2 cellular contexts compared by ENCODE assay signal in the genomic region with DNA sequence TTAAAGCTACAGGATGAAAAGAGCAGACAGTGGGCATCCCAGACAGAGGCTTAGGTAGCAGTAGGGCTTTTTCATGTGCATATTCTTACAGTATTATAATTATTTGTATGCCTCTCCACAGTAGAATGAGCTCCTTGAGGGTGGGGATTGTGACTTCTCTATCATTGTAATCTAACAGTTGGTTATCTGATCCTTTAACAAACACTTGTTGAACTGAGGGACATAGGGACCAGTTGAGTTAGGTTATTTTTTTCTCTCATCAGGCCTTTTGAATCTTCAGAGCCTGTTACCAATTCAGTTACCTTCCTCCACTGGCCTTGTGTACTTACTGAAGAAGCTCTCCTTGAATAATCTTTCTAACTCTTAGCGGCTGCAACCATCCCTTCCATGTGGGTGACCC.
TF ChIP-seq lines count a peak whose summit lies in the region.

No MANE protein-coding gene starts in this region.

TF ChIP-seq in SK-N-SH, 30 proteins besides CTCF, POLR2A, EP300 and RAD21 (continued from another document):
- TF ChIP-seq, protein P1, sequence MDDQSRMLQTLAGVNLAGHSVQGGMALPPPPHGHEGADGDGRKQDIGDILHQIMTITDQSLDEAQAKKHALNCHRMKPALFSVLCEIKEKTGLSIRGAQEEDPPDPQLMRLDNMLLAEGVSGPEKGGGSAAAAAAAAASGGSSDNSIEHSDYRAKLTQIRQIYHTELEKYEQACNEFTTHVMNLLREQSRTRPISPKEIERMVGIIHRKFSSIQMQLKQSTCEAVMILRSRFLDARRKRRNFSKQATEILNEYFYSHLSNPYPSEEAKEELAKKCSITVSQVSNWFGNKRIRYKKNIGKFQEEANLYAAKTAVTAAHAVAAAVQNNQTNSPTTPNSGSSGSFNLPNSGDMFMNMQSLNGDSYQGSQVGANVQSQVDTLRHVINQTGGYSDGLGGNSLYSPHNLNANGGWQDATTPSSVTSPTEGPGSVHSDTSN (IDR thresholded peaks at IDR 0.05), result no peak
- TF ChIP-seq POLR2AphosphoS5 (IDR thresholded peaks at IDR 0.05; ENCODE audit: low read depth, low read length) (no peak), ELF1 (IDR thresholded peaks at IDR 0.05) (no peak), EZH2phosphoT487 (IDR thresholded peaks at IDR 0.05; ENCODE audit: borderline replicate concordance, low read depth) (no peak)
TF ChIP-seq in SK-N-SH: peak in this region for 0.

TF ChIP-seq in SK-N-SH treated with all-trans-retinoic acid at 6 μM for 48 hours, 23 proteins besides CTCF, POLR2A, EP300 and RAD21 (continued from another document):
- TF ChIP-seq, protein P2, sequence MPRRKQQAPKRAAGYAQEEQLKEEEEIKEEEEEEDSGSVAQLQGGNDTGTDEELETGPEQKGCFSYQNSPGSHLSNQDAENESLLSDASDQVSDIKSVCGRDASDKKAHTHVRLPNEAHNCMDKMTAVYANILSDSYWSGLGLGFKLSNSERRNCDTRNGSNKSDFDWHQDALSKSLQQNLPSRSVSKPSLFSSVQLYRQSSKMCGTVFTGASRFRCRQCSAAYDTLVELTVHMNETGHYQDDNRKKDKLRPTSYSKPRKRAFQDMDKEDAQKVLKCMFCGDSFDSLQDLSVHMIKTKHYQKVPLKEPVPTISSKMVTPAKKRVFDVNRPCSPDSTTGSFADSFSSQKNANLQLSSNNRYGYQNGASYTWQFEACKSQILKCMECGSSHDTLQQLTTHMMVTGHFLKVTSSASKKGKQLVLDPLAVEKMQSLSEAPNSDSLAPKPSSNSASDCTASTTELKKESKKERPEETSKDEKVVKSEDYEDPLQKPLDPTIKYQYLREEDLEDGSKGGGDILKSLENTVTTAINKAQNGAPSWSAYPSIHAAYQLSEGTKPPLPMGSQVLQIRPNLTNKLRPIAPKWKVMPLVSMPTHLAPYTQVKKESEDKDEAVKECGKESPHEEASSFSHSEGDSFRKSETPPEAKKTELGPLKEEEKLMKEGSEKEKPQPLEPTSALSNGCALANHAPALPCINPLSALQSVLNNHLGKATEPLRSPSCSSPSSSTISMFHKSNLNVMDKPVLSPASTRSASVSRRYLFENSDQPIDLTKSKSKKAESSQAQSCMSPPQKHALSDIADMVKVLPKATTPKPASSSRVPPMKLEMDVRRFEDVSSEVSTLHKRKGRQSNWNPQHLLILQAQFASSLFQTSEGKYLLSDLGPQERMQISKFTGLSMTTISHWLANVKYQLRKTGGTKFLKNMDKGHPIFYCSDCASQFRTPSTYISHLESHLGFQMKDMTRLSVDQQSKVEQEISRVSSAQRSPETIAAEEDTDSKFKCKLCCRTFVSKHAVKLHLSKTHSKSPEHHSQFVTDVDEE (CRISPR knock-in tag; IDR thresholded peaks at IDR 0.05), result no peak
- TF ChIP-seq TCF4 (CRISPR knock-in tag; IDR thresholded peaks at IDR 0.05; ENCODE audit: borderline replicate concordance) (no peak), OSR1 (CRISPR knock-in tag; IDR thresholded peaks at IDR 0.05) (no peak), GLIS3 (CRISPR knock-in tag; IDR thresholded peaks at IDR 0.05) (no peak)
- TF ChIP-seq, protein P3, sequence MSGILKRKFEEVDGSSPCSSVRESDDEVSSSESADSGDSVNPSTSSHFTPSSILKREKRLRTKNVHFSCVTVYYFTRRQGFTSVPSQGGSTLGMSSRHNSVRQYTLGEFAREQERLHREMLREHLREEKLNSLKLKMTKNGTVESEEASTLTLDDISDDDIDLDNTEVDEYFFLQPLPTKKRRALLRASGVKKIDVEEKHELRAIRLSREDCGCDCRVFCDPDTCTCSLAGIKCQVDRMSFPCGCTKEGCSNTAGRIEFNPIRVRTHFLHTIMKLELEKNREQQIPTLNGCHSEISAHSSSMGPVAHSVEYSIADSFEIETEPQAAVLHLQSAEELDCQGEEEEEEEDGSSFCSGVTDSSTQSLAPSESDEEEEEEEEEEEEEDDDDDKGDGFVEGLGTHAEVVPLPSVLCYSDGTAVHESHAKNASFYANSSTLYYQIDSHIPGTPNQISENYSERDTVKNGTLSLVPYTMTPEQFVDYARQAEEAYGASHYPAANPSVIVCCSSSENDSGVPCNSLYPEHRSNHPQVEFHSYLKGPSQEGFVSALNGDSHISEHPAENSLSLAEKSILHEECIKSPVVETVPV (CRISPR knock-in tag; IDR thresholded peaks at IDR 0.05), result no peak
